In genomic region chr5:135100431-135100830, GRCh38 we compare ENCODE assay signal across 22 cellular contexts.
DNase-seq lines count a peak whose midpoint lies in the region; ATAC-seq, FAIRE-seq and TF ChIP-seq lines count a peak whose summit lies in the region.
"Had no signal": no experiment of that assay in that cellular context is flagged by ENCODE, and none has a peak within 500 bp of the region (broad histone marks: within the 10 kb centered on the region; RNA-seq: fewer than 3 reads in every experiment).

No MANE protein-coding gene starts in this region.

- H4K20me1 ChIP-seq in Karpas-422 (ENCODE audit: insufficient read depth, low read depth, low read length), result no peaks in the 10 kb centered on the region
- no peaks in the 10 kb centered on the region for H4K20me1 ChIP-seq in HepG2 (ENCODE audit: insufficient read depth, low read length)

- no peak for TF ChIP-seq POLR2A in HepG2 (IDR thresholded peaks at IDR 0.05; ENCODE audit: insufficient read depth in 1 of 2, low read depth in 2 of 2, low read length in 2 of 2)

- H3K9me3 Mint-ChIP-seq in stimulated activated memory B cell treated with anti-CD40 and anti-IgM and Interleukin-4, amounts not matched to agents 10 μg/mL and 1 μg/mL and 100 μg/mL, for 72 hours, result no peaks in the 10 kb centered on the region
- H3K9me3 Mint-ChIP-seq: CD4-positive, CD25-positive, alpha-beta regulatory T cell; CD8-positive, alpha-beta memory T cell; GM23338 had no signal

- no peaks in the 10 kb centered on the region for H3K36me3 Mint-ChIP-seq in stimulated activated memory B cell treated with anti-CD40 and anti-IgM and Interleukin-4, amounts not matched to agents 10 μg/mL and 1 μg/mL and 100 μg/mL, for 72 hours
- H3K36me3 Mint-ChIP-seq: CD4-positive, CD25-positive, alpha-beta regulatory T cell; CD8-positive, alpha-beta memory T cell had no signal

- CTCF ChIA-PET in HepG2 (lab: Yijun Ruan, JAX; ENCODE audit: low intra/inter-chr PET ratio, low total read pairs), result no interaction called here

- H3K4me1 Mint-ChIP-seq in stimulated activated memory B cell treated with anti-CD40 and anti-IgM and Interleukin-4, amounts not matched to agents 10 μg/mL and 1 μg/mL and 100 μg/mL, for 72 hours, result no peaks in the 10 kb centered on the region
- H3K4me1 Mint-ChIP-seq: CD4-positive, CD25-positive, alpha-beta regulatory T cell; CD8-positive, alpha-beta memory T cell; GM23338 had no signal

- H3K27me3 ChIP-seq in Karpas-422 (ENCODE audit: low read length) (no peaks in the 10 kb centered on the region), HepG2 (ENCODE audit: control insufficient read depth in 1 of 2, insufficient read depth in 2 of 2, low read length in 2 of 2) (no peaks in the 10 kb centered on the region)
- H3K27me3 ChIP-seq: BE2C had no signal

- no peak for FAIRE-seq in HepG2 (lab: Jason Lieb, UNC)
- FAIRE-seq: GM12878, H54 had no signal

- no peaks in the 10 kb centered on the region for H3K9me3 ChIP-seq in Karpas-422 (ENCODE audit: low read length)
- H3K9me3 ChIP-seq in HepG2 (ENCODE audit: low read length), result no peaks in the 10 kb centered on the region
- H3K9me3 ChIP-seq: BE2C had no signal

- H3K4me1 ChIP-seq in Karpas-422 (ENCODE audit: low read length), result peaks cover 21% of the 10 kb centered on the region
- peaks cover 12% of the 10 kb centered on the region for H3K4me1 ChIP-seq in HepG2 (ENCODE audit: insufficient read depth, low read length)
- H3K4me1 ChIP-seq: BE2C had no signal

- TF ChIP-seq CTCF in coronary artery (IDR thresholded peaks at IDR 0.05) (no peak), HepG2 (CRISPR knock-in tag; IDR thresholded peaks at IDR 0.05) (no peak)

- H3K9ac ChIP-seq in Karpas-422 (ENCODE audit: low read length), result no peak overlapping the region
- no peak overlapping the region for H3K9ac ChIP-seq in HepG2 (ENCODE audit: insufficient read depth, low read depth, low read length)

- DNase-seq in Karpas-422 (no peak), coronary artery (ENCODE audit: low spot score) (peak; percentile 36), HepG2 (ENCODE audit: low spot score) (no peak), Ammon's horn (ENCODE audit: low spot score) (no peak), T-helper 1 cell (no peak)
- DNase-seq: BE2C; C1 segment of cervical spinal cord; CD4-positive, CD25-positive, alpha-beta regulatory T cell; CD8-positive, alpha-beta memory T cell; COR-L47; DMS 273 treated with DMSO at 0.1 percent for 48 hours; DMS53; DND-41; EL; HCEC 1CT; IMR-90 had no signal

- TF ChIP-seq EP300 in HepG2 (IDR thresholded peaks at IDR 0.05; ENCODE audit: low read depth in 2 of 2, low read length in 2 of 2) (no peak), HepG2 (CRISPR knock-in tag; IDR thresholded peaks at IDR 0.05; ENCODE audit: borderline replicate concordance) (no peak)

- H3K79me2 ChIP-seq in Karpas-422 (ENCODE audit: low read length) (no peaks in the 10 kb centered on the region), HepG2 (ENCODE audit: insufficient read depth, low read length) (no peaks in the 10 kb centered on the region)

- TF ChIP-seq RAD21 in HepG2 (CRISPR knock-in tag; IDR thresholded peaks at IDR 0.05), result no peak

- H3K4me3 ChIP-seq in Karpas-422 (ENCODE audit: low read length) (no peak overlapping the region), coronary artery (no peak overlapping the region), HepG2 (replicated peaks in 1 of 3; ENCODE audit: insufficient read depth in 1 of 3, low read depth in 2 of 3, low read length in 3 of 3) (no peak overlapping the region)
- H3K4me3 ChIP-seq: GM12878, GM23338 had no signal

- no peaks in the 10 kb centered on the region for H3K9me2 ChIP-seq in Karpas-422 (replicated peaks; ENCODE audit: insufficient read depth, low read length)

- H3K36me3 ChIP-seq in Karpas-422 (ENCODE audit: insufficient read depth, low read length) (no peaks in the 10 kb centered on the region), HepG2 (replicated peaks in 1 of 2; ENCODE audit: control insufficient read depth in 1 of 2, insufficient read depth in 2 of 2, low read length in 2 of 2) (no peaks in the 10 kb centered on the region)
- H3K36me3 ChIP-seq: BE2C had no signal

- POLR2A ChIA-PET in HepG2 (lab: Yijun Ruan, JAX), result no interaction called here

- H3K27ac ChIP-seq in Karpas-422 (ENCODE audit: low read length) (no peak overlapping the region), coronary artery (no peak overlapping the region), HepG2 (ENCODE audit: extremely low read length, insufficient read depth, low read length) (no peak overlapping the region)
- H3K27ac ChIP-seq: HL-60 had no signal

- 69% methylated on average over 4 of the region's 6 CpGs for WGBS in HepG2 (ENCODE audit: low lambda C conversion rate)

- H3K27me3 Mint-ChIP-seq in stimulated activated memory B cell treated with anti-CD40 and anti-IgM and Interleukin-4, amounts not matched to agents 10 μg/mL and 1 μg/mL and 100 μg/mL, for 72 hours, result peaks cover 19% of the 10 kb centered on the region

- no peak overlapping the region for H3K27ac Mint-ChIP-seq in stimulated activated memory B cell treated with anti-CD40 and anti-IgM and Interleukin-4, amounts not matched to agents 10 μg/mL and 1 μg/mL and 100 μg/mL, for 72 hours
- H3K27ac Mint-ChIP-seq: CD4-positive, CD25-positive, alpha-beta regulatory T cell; CD8-positive, alpha-beta memory T cell; GM23338 had no signal

- no TSS peak for BruUV-seq in HepG2 (replicated peaks; lab: Mats Ljungman, UMichigan)

- H3K4me2 ChIP-seq in Karpas-422 (ENCODE audit: low read depth, low read length, poor library complexity, severe bottlenecking), result peak overlapping the region; percentile 37
- H3K4me2 ChIP-seq in HepG2 (ENCODE audit: low read depth, low read length), result no peak overlapping the region
- H3K4me2 ChIP-seq: GM23338 had no signal

- in situ Hi-C loops in HepG2 (cut with HindIII; ENCODE audit: extremely low pct_ligation_motif_present, low pct_unique_long_range_greater_than_20kb), result no loop called here

- H2AFZ ChIP-seq in Karpas-422 (ENCODE audit: low read length) (no peak overlapping the region), HepG2 (ENCODE audit: low read length) (no peak overlapping the region)
- H2AFZ ChIP-seq: GM23338 had no signal

- intact Hi-C loops in HepG2 (cut with micrococcal nuclease; ENCODE audit: unreplicated experiment), result no loop called here

- ATAC-seq in HepG2, result no peak
- ATAC-seq in stimulated activated memory B cell treated with anti-CD40 and anti-IgM and Interleukin-4, amounts not matched to agents 10 μg/mL and 1 μg/mL and 100 μg/mL, for 72 hours, result peak; percentile 5
- ATAC-seq in GM21381 (IDR thresholded peaks at IDR 0.05; ENCODE audit: unreplicated experiment), result no peak
- ATAC-seq: GM12878, GM23338 had no signal

- no peak overlapping the region for H3K4me3 Mint-ChIP-seq in stimulated activated memory B cell treated with anti-CD40 and anti-IgM and Interleukin-4, amounts not matched to agents 10 μg/mL and 1 μg/mL and 100 μg/mL, for 72 hours
- H3K4me3 Mint-ChIP-seq: CD4-positive, CD25-positive, alpha-beta regulatory T cell; CD8-positive, alpha-beta memory T cell; GM23338 had no signal

TF ChIP-seq in HepG2, 621 proteins besides CTCF, POLR2A, EP300 and RAD21:
- TF ChIP-seq NFYB (CRISPR knock-in tag; IDR thresholded peaks at IDR 0.05), result no peak
- TF ChIP-seq FOXO4 (CRISPR knock-in tag; conservative IDR thresholded peaks at IDR 0.05), result 0 out of 2 replicates have a peak, but pooled peaks have one; percentile 21
- TF ChIP-seq KLF11 (CRISPR knock-in tag; IDR thresholded peaks at IDR 0.05), result no peak
